ENCODE assay signal across 21 cellular contexts in the genomic region with DNA sequence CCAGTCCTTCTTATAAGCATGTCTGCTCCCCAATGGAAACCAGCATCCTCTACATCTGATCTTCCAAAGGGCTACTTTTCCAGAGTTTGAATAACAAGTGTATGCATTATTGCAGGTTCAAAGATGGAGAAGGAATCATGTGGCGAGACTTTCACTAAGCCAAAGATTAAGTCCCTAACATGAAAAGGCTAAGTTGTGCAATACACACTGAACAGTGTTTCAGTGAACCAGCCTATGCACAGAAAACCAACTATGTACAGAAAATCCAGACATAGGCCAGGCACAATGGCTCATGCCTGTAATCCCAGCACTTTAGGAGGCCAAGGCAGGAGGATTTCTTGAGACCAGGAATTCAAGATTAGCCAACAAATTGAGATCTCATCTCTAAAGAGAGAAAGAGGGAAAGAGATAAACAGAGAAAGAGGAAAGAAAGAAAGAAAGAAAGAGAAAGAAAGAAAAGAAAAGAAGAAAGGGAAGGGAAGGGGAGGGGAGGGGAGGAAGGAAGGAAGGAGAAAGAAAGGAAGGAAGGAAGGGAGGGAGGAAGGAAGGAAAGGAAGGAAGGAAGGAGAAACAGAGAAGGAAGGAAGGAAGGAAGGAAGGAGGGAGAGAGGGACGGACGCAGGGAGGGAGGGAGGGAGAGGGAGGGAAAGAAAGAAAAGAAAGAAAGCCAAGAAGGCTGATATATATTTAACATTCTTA.
A peak's percentile ranks its signal among the peaks of the same experiment; 100 is the strongest.
DNase-seq lines count a peak whose midpoint lies in the region; ATAC-seq and TF ChIP-seq lines count a peak whose summit lies in the region.
"Had no signal": no experiment of that assay in that cellular context is flagged by ENCODE, and none has a peak within 500 bp of the region (broad histone marks: within the 10 kb centered on the region; RNA-seq: fewer than 3 reads in every experiment).

No MANE protein-coding gene starts in this region.

- H3K4me2 ChIP-seq in IMR-90 (ENCODE audit: low read depth, low read length): no peak overlapping the region
- H3K4me2 ChIP-seq in smooth muscle cell: no peak overlapping the region
- H3K4me2 ChIP-seq: A549; BLaER1 treated with 17β-estradiol and CSF1 and Interleukin-3, amounts not matched to agents 10 nM and 100 nM had no signal

- peaks cover 5 to 8% of the 10 kb centered on the region in 2 donors for H3K9me3 Mint-ChIP-seq in activated T-cell treated with anti-CD3 and anti-CD28 coated beads, Interleukin-2, amount 50 U/mL, for 72 hours
- H3K9me3 Mint-ChIP-seq in T-cell: peaks cover 0 to 7% (median 3%) of the 10 kb centered on the region in 3 donors

- no peak overlapping the region for H2BK15ac ChIP-seq in IMR-90 (ENCODE audit: low read depth, low read length)

- H3K23ac ChIP-seq in IMR-90 (ENCODE audit: low read depth, low read length): no peak overlapping the region

- in situ Hi-C loops in IMR-90 (cut with MboI; ENCODE audit: low sequenced_read_pairs): no loop called here

- H3K79me2 ChIP-seq in smooth muscle cell (ENCODE audit: low read depth): no peaks in the 10 kb centered on the region

- H2AK9ac ChIP-seq in IMR-90 (replicated peaks; ENCODE audit: low read depth, low read length, poor library complexity): no peak overlapping the region

- no peak overlapping the region for H2AK5ac ChIP-seq in IMR-90 (ENCODE audit: low read depth, low read length)

- no peak overlapping the region for H2AFZ ChIP-seq in IMR-90 (replicated peaks; ENCODE audit: low read length, poor library complexity)
- H2AFZ ChIP-seq in smooth muscle cell (ENCODE audit: low read depth): no peak overlapping the region

- H3K4ac ChIP-seq in IMR-90 (ENCODE audit: low read depth, low read length): no peak overlapping the region

- peak overlapping the region; percentile 17 for H3K27ac Mint-ChIP-seq in activated T-cell treated with anti-CD3 and anti-CD28 coated beads, Interleukin-2, amount 50 U/mL, for 72 hours
- H3K27ac Mint-ChIP-seq in T-cell: peak overlapping the region in 1 of 2 donors; percentile 30
- H3K27ac Mint-ChIP-seq: CD14-positive monocyte; CD4-positive, alpha-beta T cell had no signal

- ATAC-seq in activated T-cell treated with anti-CD3 and anti-CD28 coated beads, Interleukin-2, amount 50 U/mL, for 72 hours (replicated peaks in 1 of 2): no peak
- ATAC-seq in IMR-90 (ENCODE audit: low read depth) (no peak), T-cell (replicated peaks in 1 of 4) (no peak)
- ATAC-seq: A549 had no signal

- H3K4me3 ChIP-seq in IMR-90 (ENCODE audit: insufficient read depth, low read depth, low read length): no peak overlapping the region
- H3K4me3 ChIP-seq in fibroblast of villous mesenchyme (ENCODE audit: low read depth, low read length): no peak overlapping the region
- H3K4me3 ChIP-seq in smooth muscle cell: no peak overlapping the region
- H3K4me3 ChIP-seq: A549; BLaER1 treated with 17β-estradiol and CSF1 and Interleukin-3, amounts not matched to agents 10 nM and 100 nM had no signal

- H3K27ac ChIP-seq in IMR-90 (ENCODE audit: insufficient read depth, low read length) (no peak overlapping the region), smooth muscle cell (ENCODE audit: low read depth) (peak overlapping the region; percentile 10)
- H3K27ac ChIP-seq: A549; BLaER1 treated with 17β-estradiol and CSF1 and Interleukin-3, amounts not matched to agents 10 nM and 100 nM had no signal

- intact Hi-C loops in IMR-90 (cut with micrococcal nuclease): no loop called here

- H4K20me1 ChIP-seq in IMR-90 (ENCODE audit: insufficient read depth, low read length) (no peaks in the 10 kb centered on the region), smooth muscle cell (ENCODE audit: low read depth) (no peaks in the 10 kb centered on the region)
- H4K20me1 ChIP-seq: BLaER1 treated with 17β-estradiol and CSF1 and Interleukin-3, amounts not matched to agents 10 nM and 100 nM had no signal

- H3K4me1 Mint-ChIP-seq in activated T-cell treated with anti-CD3 and anti-CD28 coated beads, Interleukin-2, amount 50 U/mL, for 72 hours (ENCODE audit: low read depth): no peaks in the 10 kb centered on the region
- no peaks in the 10 kb centered on the region for H3K4me1 Mint-ChIP-seq in T-cell
- H3K4me1 Mint-ChIP-seq: CD14-positive monocyte had no signal

- H3K4me3 Mint-ChIP-seq in activated T-cell treated with anti-CD3 and anti-CD28 coated beads, Interleukin-2, amount 50 U/mL, for 72 hours: no peak overlapping the region
- H3K4me3 Mint-ChIP-seq in T-cell: no peak overlapping the region
- H3K4me3 Mint-ChIP-seq: CD14-positive monocyte; CD4-positive, alpha-beta T cell had no signal

- H4K5ac ChIP-seq in IMR-90 (ENCODE audit: low read depth, low read length): no peak overlapping the region

- peaks cover 7% of the 10 kb centered on the region for H3K4me1 ChIP-seq in IMR-90 (ENCODE audit: control insufficient read depth, insufficient read depth, low read length)
- no peaks in the 10 kb centered on the region for H3K4me1 ChIP-seq in smooth muscle cell (ENCODE audit: low read depth)
- H3K4me1 ChIP-seq: A549; BE2C; BLaER1 treated with 17β-estradiol and CSF1 and Interleukin-3, amounts not matched to agents 10 nM and 100 nM had no signal

- no peak overlapping the region for H4K8ac ChIP-seq in IMR-90 (ENCODE audit: low read depth in 2 of 2, low read length in 2 of 2)

- H3K27me3 Mint-ChIP-seq in activated T-cell treated with anti-CD3 and anti-CD28 coated beads, Interleukin-2, amount 50 U/mL, for 72 hours (ENCODE audit: low read depth): no peaks in the 10 kb centered on the region
- no peaks in the 10 kb centered on the region for H3K27me3 Mint-ChIP-seq in T-cell
- H3K27me3 Mint-ChIP-seq: CD4-positive, alpha-beta T cell had no signal

- no peak overlapping the region for H3K9ac ChIP-seq in IMR-90 (ENCODE audit: low read depth, low read length)
- no peak overlapping the region for H3K9ac ChIP-seq in smooth muscle cell (ENCODE audit: low read depth)
- H3K9ac ChIP-seq: BLaER1 treated with 17β-estradiol and CSF1 and Interleukin-3, amounts not matched to agents 10 nM and 100 nM had no signal

- H3K36me3 ChIP-seq in IMR-90 (ENCODE audit: control insufficient read depth, insufficient read depth, low read length) (no peaks in the 10 kb centered on the region), smooth muscle cell (ENCODE audit: low read depth) (no peaks in the 10 kb centered on the region)
- H3K36me3 ChIP-seq: BE2C; BLaER1 treated with 17β-estradiol and CSF1 and Interleukin-3, amounts not matched to agents 10 nM and 100 nM had no signal

- DNase-seq in activated T-cell treated with anti-CD3 and anti-CD28 coated beads, Interleukin-2, amount 50 U/mL, for 72 hours: no peak
- DNase-seq in activated T-cell treated with anti-CD3 and anti-CD28 coated beads, Interleukin-2, amount 50 U/mL, for 1 hour: no peak
- DNase-seq in IMR-90: no peak
- peak; percentile 41 for DNase-seq in fibroblast of villous mesenchyme (ENCODE audit: low read depth)
- DNase-seq in smooth muscle cell (lab: John Stamatoyannopoulos, UW; ENCODE audit: unreplicated experiment): no peak
- DNase-seq in kidney tubule cell (ENCODE audit: low spot score): no peak
- DNase-seq in T-cell: no peak
- DNase-seq: 8988T; ACHN; AML-193; BE2C; Calu3; CD4-positive, alpha-beta T cell; COR-L47; DMS53; DMS79 treated with DMSO at 0.1 percent for 48 hours; GOT3; HCEC 1CT had no signal

- no peak overlapping the region for H4K91ac ChIP-seq in IMR-90 (ENCODE audit: insufficient read depth, low read depth, low read length)

- POLR2A ChIA-PET in IMR-90 (lab: Charles Lee; ENCODE audit: unreplicated experiment): no interaction called here
- POLR2A ChIA-PET in T-cell (lab: Charles Lee): no interaction called here

- no peak overlapping the region for H2BK20ac ChIP-seq in IMR-90 (ENCODE audit: low read depth, low read length)

- H3K9me3 ChIP-seq in IMR-90 (ENCODE audit: control insufficient read depth, insufficient read depth, low read length) (peaks cover 6% of the 10 kb centered on the region), smooth muscle cell (replicated peaks; ENCODE audit: low read depth) (no peaks in the 10 kb centered on the region)
- H3K9me3 ChIP-seq: A549, BE2C had no signal

- peaks cover 4% of the 10 kb centered on the region for H3F3A ChIP-seq in smooth muscle cell (ENCODE audit: low read depth)

- H2BK120ac ChIP-seq in IMR-90 (ENCODE audit: low read depth, low read length): no peak overlapping the region

- dilution Hi-C loops in IMR-90 (cut with HindIII; ENCODE audit: low sequenced_read_pairs, unreplicated experiment): no loop called here

- no peak overlapping the region for H2BK5ac ChIP-seq in IMR-90 (ENCODE audit: low read depth, low read length, poor library complexity, severe bottlenecking)

- no CpG with 5 or more reads among the region's 3 CpGs for WGBS in IMR-90 (ENCODE audit: extremely low coverage in 2 of 2, insufficient read length in 1 of 2), 2 experiments
- WGBS in smooth muscle cell (ENCODE audit: low lambda C conversion rate): 13% methylated on average over 3 of the region's 3 CpGs

- BruUV-seq in IMR-90 (replicated peaks; lab: Mats Ljungman, UMichigan): no TSS peak

- H3K36me3 Mint-ChIP-seq in activated T-cell treated with anti-CD3 and anti-CD28 coated beads, Interleukin-2, amount 50 U/mL, for 72 hours (ENCODE audit: insufficient read depth in 2 of 2): peaks cover 0 to 2% of the 10 kb centered on the region in 2 donors
- peaks cover 50% of the 10 kb centered on the region for H3K36me3 Mint-ChIP-seq in T-cell
- H3K36me3 Mint-ChIP-seq: CD14-positive monocyte had no signal

- H3K79me1 ChIP-seq in IMR-90 (ENCODE audit: low read depth in 1 of 2, low read length in 2 of 2): no peaks in the 10 kb centered on the region

- no peak overlapping the region for H3K14ac ChIP-seq in IMR-90 (replicated peaks; ENCODE audit: low read depth, low read length)

- TF ChIP-seq CTCF in IMR-90 (conservative IDR thresholded peaks at IDR 0.05; ENCODE audit: low read depth, low read length) (no peak), fibroblast of villous mesenchyme (IDR thresholded peaks at IDR 0.05; ENCODE audit: insufficient read depth, low read depth, low read length) (no peak), smooth muscle cell (IDR thresholded peaks at IDR 0.05; ENCODE audit: borderline replicate concordance, insufficient read depth, poor library complexity, severe bottlenecking) (no peak)

- no peak overlapping the region for H3K56ac ChIP-seq in IMR-90 (ENCODE audit: extremely low read depth, insufficient read depth, low read length)

- no peak overlapping the region; the same call in 1 of the 2 replicates for H3K18ac ChIP-seq in IMR-90 (ENCODE audit: low read depth, low read length)

- no peaks in the 10 kb centered on the region for H3K27me3 ChIP-seq in IMR-90 (ENCODE audit: control insufficient read depth, insufficient read depth, low read length)
- H3K27me3 ChIP-seq in smooth muscle cell (ENCODE audit: low read depth): no peaks in the 10 kb centered on the region
- H3K27me3 ChIP-seq: BE2C; BLaER1 treated with 17β-estradiol and CSF1 and Interleukin-3, amounts not matched to agents 10 nM and 100 nM had no signal

- CTCF ChIA-PET in IMR-90 (lab: Yijun Ruan, JAX) (interaction anchor here (0.5 kb wide), 1 partner anchor 408 kb away, joined by 4 read pairs; no protein-coding TSS in a partner anchor), T-cell (lab: Charles Lee) (no interaction called here)

- peaks cover 4% of the 10 kb centered on the region; the same call in 1 of the 2 replicates for H3K9me1 ChIP-seq in IMR-90 (ENCODE audit: insufficient read depth, low read length)

- TF ChIP-seq RAD21 in IMR-90 (IDR thresholded peaks at IDR 0.05; ENCODE audit: low read length): no peak

- TF ChIP-seq POLR2A in IMR-90 (IDR thresholded peaks at IDR 0.05; ENCODE audit: low read depth, low read length): no peak
